15 cellular contexts compared by ENCODE assay signal in the genomic region with DNA sequence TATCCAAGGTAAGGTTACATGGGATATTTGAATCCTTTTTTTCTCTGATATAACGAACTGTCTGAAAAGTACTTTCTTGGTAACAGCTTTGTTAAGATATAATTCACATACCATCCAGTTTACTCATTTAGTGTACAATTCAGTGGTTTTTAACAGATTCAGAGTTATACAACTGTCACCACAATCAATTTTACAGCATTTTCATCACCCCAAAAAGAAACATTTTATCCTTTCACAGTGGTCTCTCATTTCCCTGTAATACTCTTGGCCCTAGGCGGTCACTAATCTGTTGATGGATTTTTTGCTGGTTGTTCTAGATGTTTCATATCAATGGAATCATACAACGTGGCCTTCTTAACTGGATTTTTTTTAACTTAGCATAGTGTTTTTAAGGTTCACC.
A peak's percentile ranks its signal among the peaks of the same experiment; 100 is the strongest.
DNase-seq lines count a peak whose midpoint lies in the region; ATAC-seq and TF ChIP-seq lines count a peak whose summit lies in the region.
"Had no signal": no experiment of that assay in that cellular context is flagged by ENCODE, and none has a peak within 500 bp of the region (broad histone marks: within the 10 kb centered on the region; RNA-seq: fewer than 3 reads in every experiment).

No MANE protein-coding gene starts in this region.

- H3K4me3 ChIP-seq in smooth muscle cell = no peak overlapping the region
- H3K4me3 ChIP-seq: HAP-1, K562 had no signal

- H3K27ac ChIP-seq in smooth muscle cell (ENCODE audit: low read depth) = peak overlapping the region; percentile 17
- H3K27ac ChIP-seq: C4-2B had no signal

- H2AFZ ChIP-seq in smooth muscle cell (ENCODE audit: low read depth) = no peak overlapping the region

- H3K9me3 ChIP-seq in smooth muscle cell (replicated peaks; ENCODE audit: low read depth) = no peaks in the 10 kb centered on the region
- H3K9me3 ChIP-seq: BE2C, Caco-2, HAP-1 had no signal

- H3K36me3 Mint-ChIP-seq in chondrocyte (ENCODE audit: low read depth) = peaks cover 7% of the 10 kb centered on the region

- peak overlapping the region; percentile 5 for H3K27ac Mint-ChIP-seq in chondrocyte (ENCODE audit: unreplicated experiment)

- peak overlapping the region; percentile 13 for H3K4me2 ChIP-seq in smooth muscle cell

- no peaks in the 10 kb centered on the region for H3K4me1 ChIP-seq in smooth muscle cell (ENCODE audit: low read depth)
- H3K4me1 ChIP-seq: Caco-2 had no signal

- H3K9ac ChIP-seq in smooth muscle cell (ENCODE audit: low read depth) = no peak overlapping the region

- TF ChIP-seq CTCF in chondrocyte (IDR thresholded peaks at IDR 0.05) = no peak
- TF ChIP-seq CTCF in smooth muscle cell (IDR thresholded peaks at IDR 0.05; ENCODE audit: borderline replicate concordance, insufficient read depth, poor library complexity, severe bottlenecking) = no peak

- WGBS in smooth muscle cell (ENCODE audit: low lambda C conversion rate) = 59% methylated on average over 3 of the region's 3 CpGs

- ATAC-seq in HG03025 (IDR thresholded peaks at IDR 0.05; ENCODE audit: low FRiP score, unreplicated experiment) = no peak
- ATAC-seq in HG03378 (IDR thresholded peaks at IDR 0.05; ENCODE audit: unreplicated experiment) = no peak
- ATAC-seq: K562 had no signal

- H3K4me3 Mint-ChIP-seq in chondrocyte (ENCODE audit: unreplicated experiment) = no peak overlapping the region
- H3K4me3 Mint-ChIP-seq: CD8-positive, alpha-beta memory T cell had no signal

- no peaks in the 10 kb centered on the region for H3K79me2 ChIP-seq in smooth muscle cell (ENCODE audit: low read depth)

- peaks cover 8% of the 10 kb centered on the region for H3F3A ChIP-seq in smooth muscle cell (ENCODE audit: low read depth)

- no peaks in the 10 kb centered on the region for H4K20me1 ChIP-seq in smooth muscle cell (ENCODE audit: low read depth)

- DNase-seq in EL (peak; percentile 9), M059J (ENCODE audit: low read depth) (peak; percentile 23), chondrocyte (ENCODE audit: low spot score) (no peak), smooth muscle cell (lab: John Stamatoyannopoulos, UW; ENCODE audit: unreplicated experiment) (no peak), hippocampal formation (lab: John Stamatoyannopoulos, UW) (no peak)
- DNase-seq: BE2C; Caco-2; CD8-positive, alpha-beta memory T cell; DND-41; GOT3 had no signal

- H3K27me3 ChIP-seq in smooth muscle cell (ENCODE audit: low read depth) = no peaks in the 10 kb centered on the region
- H3K27me3 ChIP-seq: BE2C had no signal

- peaks cover 16% of the 10 kb centered on the region for H3K36me3 ChIP-seq in smooth muscle cell (ENCODE audit: low read depth)

- peaks cover 10% of the 10 kb centered on the region for H3K9me3 Mint-ChIP-seq in chondrocyte (ENCODE audit: low read depth)

- no peaks in the 10 kb centered on the region for H3K27me3 Mint-ChIP-seq in chondrocyte (ENCODE audit: low read depth)
- H3K27me3 Mint-ChIP-seq: CD8-positive, alpha-beta memory T cell had no signal

- peaks cover 17% of the 10 kb centered on the region for H3K4me1 Mint-ChIP-seq in chondrocyte (ENCODE audit: low read depth)

Comparison
In these comparisons a context has a peak if more than half of its experiments do, and no peak if none do; other contexts are left out.
1. DNase-seq: peak in EL (single experiment) and M059J (single experiment); none in chondrocyte (single experiment), smooth muscle cell (single experiment) and hippocampal formation (0 of 2).